ENCODE assay signal across 8 cellular contexts in the genomic region with DNA sequence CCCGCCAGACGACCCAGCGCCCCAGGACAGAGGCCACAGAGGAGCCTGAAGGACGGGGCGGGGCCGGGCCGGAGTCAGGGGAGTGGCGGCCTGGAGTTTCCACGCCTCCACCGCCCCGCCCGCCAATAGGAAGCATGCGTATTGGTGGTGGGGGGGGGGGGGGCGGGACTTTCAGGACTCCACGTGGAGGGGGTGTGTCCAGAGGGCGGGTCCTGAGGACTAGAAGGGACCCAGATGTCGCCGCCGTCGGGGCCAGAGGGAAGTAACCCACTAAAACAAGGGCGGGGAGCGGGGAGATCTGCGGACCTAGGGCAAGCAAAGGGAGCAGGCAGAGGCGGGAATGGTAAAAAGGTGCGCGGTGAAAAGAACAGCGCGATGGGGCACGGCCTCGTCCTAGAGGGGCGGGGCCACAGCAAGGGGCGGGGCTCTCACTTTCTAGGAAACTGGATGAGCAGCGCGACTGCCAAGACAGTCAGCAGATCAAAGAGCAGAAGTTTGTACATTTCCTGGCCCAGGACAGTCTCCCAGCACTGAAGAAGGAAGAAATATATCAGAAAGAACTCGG.
DNase-seq lines count a peak whose midpoint lies in the region; ATAC-seq lines count a peak whose summit lies in the region.

No MANE protein-coding gene starts in this region.

- H3K4me1 ChIP-seq in ES-I3 (ENCODE audit: insufficient read depth, low read length) (peaks cover 3% of the 10 kb centered on the region), duodenal mucosa (ENCODE audit: control insufficient read depth in 1 of 2, insufficient read depth in 2 of 2, low read length in 2 of 2) (peaks cover 36 to 53% of the 10 kb centered on the region in 2 donors)

- H3K9me3 ChIP-seq in ES-I3 (ENCODE audit: control insufficient read depth, insufficient read depth, low read length), result no peaks in the 10 kb centered on the region
- no peaks in the 10 kb centered on the region for H3K9me3 ChIP-seq in duodenal mucosa (ENCODE audit: control insufficient read depth in 1 of 2, low read length in 2 of 2)

- H3K9ac ChIP-seq in ES-I3 (ENCODE audit: low read depth, low read length) (peak overlapping the region; percentile 64; the same call in 1 of the 2 replicates), duodenal mucosa (ENCODE audit: low read depth in 1 of 2, low read length in 2 of 2) (peak overlapping the region; percentile 51 to 61)

- DNase-seq in NCI-H345 (lab: John Stamatoyannopoulos, UW) (peak; percentile 71), medulla oblongata (ENCODE audit: extremely low spot score) (peak; percentile 74)
- DNase-seq in activated CD4-positive, alpha-beta T cell treated with anti-CD3 and anti-CD28 coated beads, Interleukin-2, amount 50 U/mL, for 24 hours (ENCODE audit: low read depth in 1 of 2, low spot score in 1 of 2), result peak; percentile 65 to 70
- DNase-seq in stimulated activated CD8-positive, alpha-beta memory T cell treated with anti-CD3 and anti-CD28 coated beads, Interleukin-12 subunit alpha, Interleukin-12 subunit beta, amount 100 ng/mL, for 1 hour (ENCODE audit: low read depth), result peak; percentile 61

- peak overlapping the region; percentile 64 for H3K27ac ChIP-seq in duodenal mucosa (ENCODE audit: low read depth, low read length)

- H3K4me3 ChIP-seq in duodenal mucosa (ENCODE audit: low read depth in 1 of 2, low read length in 2 of 2), result peak overlapping the region; percentile 63

- no peaks in the 10 kb centered on the region for H3K36me3 ChIP-seq in ES-I3 (ENCODE audit: insufficient read depth, low read length)
- peaks cover 5 to 9% of the 10 kb centered on the region in 2 donors for H3K36me3 ChIP-seq in duodenal mucosa (ENCODE audit: control insufficient read depth in 1 of 2, insufficient read depth in 2 of 2, low read length in 2 of 2)

- no peaks in the 10 kb centered on the region for H3K27me3 ChIP-seq in duodenal mucosa (ENCODE audit: control insufficient read depth in 1 of 2, insufficient read depth in 2 of 2, low read length in 2 of 2)

- ATAC-seq in HG03108 (IDR thresholded peaks at IDR 0.05; ENCODE audit: unreplicated experiment), result no peak
- no peak for ATAC-seq in HG03139 (IDR thresholded peaks at IDR 0.05; ENCODE audit: unreplicated experiment)
